ENCODE assay signal across 8 cellular contexts in genomic region chr15:64460206-64460736, GRCh38. TPM values are rescaled to one million over a fixed set of nuclear protein-coding genes. Genes with fewer than 3 reads are reported as not detected.
DNase-seq lines count a peak whose midpoint lies in the region; ATAC-seq and TF ChIP-seq lines count a peak whose summit lies in the region.

ZNF609 (plus strand) TSS chr15:64460578; CDS start chr15:64499420, 38,842 bp downstream.

- H3K36me3 Mint-ChIP-seq in CD8-positive, alpha-beta T cell, result peaks cover 14% of the 10 kb centered on the region
- H3K36me3 Mint-ChIP-seq in natural killer cell, result peaks cover 9% of the 10 kb centered on the region
- H3K36me3 Mint-ChIP-seq in stimulated activated naive B cell treated with anti-CD40 and anti-IgM and Interleukin-4, amounts not matched to agents 10 μg/mL and 1 μg/mL and 100 μg/mL, for 72 hours, result peaks cover 1 to 15% of the 10 kb centered on the region in 2 donors

- no peaks in the 10 kb centered on the region for H3K9me3 Mint-ChIP-seq in CD8-positive, alpha-beta T cell
- no peaks in the 10 kb centered on the region for H3K9me3 Mint-ChIP-seq in natural killer cell
- no peaks in the 10 kb centered on the region for H3K9me3 Mint-ChIP-seq in stimulated activated naive B cell treated with anti-CD40 and anti-IgM and Interleukin-4, amounts not matched to agents 10 μg/mL and 1 μg/mL and 100 μg/mL, for 72 hours

- H2AFZ ChIP-seq in Karpas-422 (ENCODE audit: low read length), result peak within 1 kb of the TSS; percentile 72

- H3K9me3 ChIP-seq in CD8-positive, alpha-beta T cell (ENCODE audit: low read length), result no peaks in the 10 kb centered on the region
- H3K9me3 ChIP-seq in Karpas-422 (ENCODE audit: low read length), result no peaks in the 10 kb centered on the region
- no peaks in the 10 kb centered on the region for H3K9me3 ChIP-seq in RWPE2 (ENCODE audit: severe bottlenecking)

- TF ChIP-seq CTCF in CD8-positive, alpha-beta T cell (IDR thresholded peaks at IDR 0.05), result no peak
- TF ChIP-seq CTCF in RWPE2 (IDR thresholded peaks at IDR 0.05; ENCODE audit: poor library complexity, severe bottlenecking) (peak; percentile 19), fibroblast of pulmonary artery (IDR thresholded peaks at IDR 0.05; ENCODE audit: low read length, missing control alignments) (no peak), natural killer cell (IDR thresholded peaks at IDR 0.05) (no peak)

- peaks cover 56% of the 10 kb centered on the region for H3K79me2 ChIP-seq in Karpas-422 (ENCODE audit: low read length)

- no peaks in the 10 kb centered on the region for H3K27me3 ChIP-seq in CD8-positive, alpha-beta T cell (ENCODE audit: insufficient read depth, low read length)
- no peaks in the 10 kb centered on the region for H3K27me3 ChIP-seq in Karpas-422 (ENCODE audit: low read length)
- no peaks in the 10 kb centered on the region for H3K27me3 ChIP-seq in RWPE2 (ENCODE audit: insufficient read depth, poor library complexity, severe bottlenecking)

- peaks cover 84% of the 10 kb centered on the region for H3K4me1 ChIP-seq in CD8-positive, alpha-beta T cell (ENCODE audit: insufficient read depth, low read length)
- H3K4me1 ChIP-seq in Karpas-422 (ENCODE audit: low read length) (peaks cover 90% of the 10 kb centered on the region), RWPE2 (ENCODE audit: insufficient read depth, poor library complexity, severe bottlenecking) (peaks cover 20% of the 10 kb centered on the region)

- H3K27ac ChIP-seq in CD8-positive, alpha-beta T cell (ENCODE audit: low read depth, low read length), result peak within 1 kb of the TSS; percentile 32
- peak within 1 kb of the TSS; percentile 76 for H3K27ac ChIP-seq in Karpas-422 (ENCODE audit: low read length)
- peak within 1 kb of the TSS; percentile 89 for H3K27ac ChIP-seq in RWPE2 (ENCODE audit: poor library complexity, severe bottlenecking)

- H3K4me1 Mint-ChIP-seq in CD8-positive, alpha-beta T cell (ENCODE audit: low read depth), result peaks cover 84% of the 10 kb centered on the region
- H3K4me1 Mint-ChIP-seq in natural killer cell, result peaks cover 43 to 48% of the 10 kb centered on the region in 2 donors
- H3K4me1 Mint-ChIP-seq in stimulated activated naive B cell treated with anti-CD40 and anti-IgM and Interleukin-4, amounts not matched to agents 10 μg/mL and 1 μg/mL and 100 μg/mL, for 72 hours, result peaks cover 42 to 63% of the 10 kb centered on the region in 2 donors

- H4K20me1 ChIP-seq in Karpas-422 (ENCODE audit: insufficient read depth, low read depth, low read length), result peaks cover 13% of the 10 kb centered on the region; the same call in 1 of the 2 replicates

- no peaks in the 10 kb centered on the region for H3K36me3 ChIP-seq in CD8-positive, alpha-beta T cell (ENCODE audit: insufficient read depth, low read length)
- H3K36me3 ChIP-seq in Karpas-422 (ENCODE audit: insufficient read depth, low read length), result 0 out of 2 replicates have a peak, but pooled peaks cover 3% of the 10 kb centered on the region
- peaks cover 20% of the 10 kb centered on the region for H3K36me3 ChIP-seq in RWPE2 (ENCODE audit: low read depth)

- H3K4me2 ChIP-seq in Karpas-422 (ENCODE audit: low read depth, low read length, poor library complexity, severe bottlenecking), result peak within 1 kb of the TSS; percentile 78

- intact Hi-C loops in CD8-positive, alpha-beta T cell (cut with DNase I, micrococcal nuclease), result loop anchor here (2.0 to 10.0 kb wide), 10 partner anchors 15 to 958 kb away; partner anchors contain the start of genes USP3 (in 2 of the 2), CSNK1G1 (in 1 of the 2), PDCD7 (in 1 of the 2) and TRIP4 (in 1 of the 2)
- intact Hi-C loops in natural killer cell (cut with micrococcal nuclease), result loop anchor here (2.0 to 10.0 kb wide), 4 partner anchors 29 to 192 kb away; partner anchors contain the start of genes PCLAF and TRIP4

- peak; percentile 79 for ATAC-seq in CD8-positive, alpha-beta T cell
- ATAC-seq in GM21381 (IDR thresholded peaks at IDR 0.05; ENCODE audit: unreplicated experiment), result peak; percentile 55
- peak; percentile 77 for ATAC-seq in RWPE2 (ENCODE audit: low read depth)
- peak; percentile 85 to 88 (median 87) for ATAC-seq in natural killer cell
- ATAC-seq in stimulated activated naive B cell treated with anti-CD40 and anti-IgM and Interleukin-4, amounts not matched to agents 10 μg/mL and 1 μg/mL and 100 μg/mL, for 72 hours (replicated peaks), result peak; percentile 64 to 68

- H3K9ac ChIP-seq in Karpas-422 (ENCODE audit: low read length), result peak within 1 kb of the TSS; percentile 78

- DNase-seq in CD8-positive, alpha-beta T cell, result peak; percentile 81 to 91 (median 83)
- peak; percentile 95 for DNase-seq in Karpas-422
- peak; percentile 95 for DNase-seq in RWPE2 (ENCODE audit: low spot score)
- peak; percentile 82 for DNase-seq in activated effector memory CD4-positive, alpha-beta T cell treated with Interleukin-2 at 50 U/mL for 16 hours
- DNase-seq in fibroblast of pulmonary artery (ENCODE audit: low read depth), result peak; percentile 96
- DNase-seq in natural killer cell, result peak; percentile 93
- DNase-seq in stimulated activated naive B cell treated with anti-CD40 and anti-IgM and Interleukin-4, amounts not matched to agents 10 μg/mL and 1 μg/mL and 100 μg/mL, for 72 hours, result peak; percentile 83

- H3K4me3 ChIP-seq in CD8-positive, alpha-beta T cell (ENCODE audit: low read depth, low read length), result peak within 1 kb of the TSS; percentile 62
- peak within 1 kb of the TSS; percentile 71 for H3K4me3 ChIP-seq in Karpas-422 (ENCODE audit: low read length)
- H3K4me3 ChIP-seq in RWPE2 (ENCODE audit: severe bottlenecking), result peak within 1 kb of the TSS; percentile 37
- H3K4me3 ChIP-seq in fibroblast of pulmonary artery (replicated peaks; ENCODE audit: low read depth, low read length), result peak within 1 kb of the TSS; percentile 74

- POLR2A ChIA-PET in CD8-positive, alpha-beta T cell (lab: Charles Lee), result interaction anchor here (0.6 to 1.9 kb wide), 11 partner anchors 8 to 1344 kb away, joined by 3 to 7 read pairs (median 3); no protein-coding TSS in a partner anchor

- CTCF ChIA-PET in CD8-positive, alpha-beta T cell (lab: Charles Lee), result interaction anchor here (1.0 to 2.9 kb wide), 5 partner anchors 9 to 193 kb away, joined by 3 to 17 read pairs (median 5); no protein-coding TSS in a partner anchor

- H3K9me2 ChIP-seq in Karpas-422 (replicated peaks; ENCODE audit: insufficient read depth, low read length), result no peaks in the 10 kb centered on the region

- peak within 1 kb of the TSS; percentile 92 for H3K4me3 Mint-ChIP-seq in CD8-positive, alpha-beta T cell
- peak within 1 kb of the TSS; percentile 88 for H3K4me3 Mint-ChIP-seq in natural killer cell
- peak within 1 kb of the TSS; percentile 93 to 94 for H3K4me3 Mint-ChIP-seq in stimulated activated naive B cell treated with anti-CD40 and anti-IgM and Interleukin-4, amounts not matched to agents 10 μg/mL and 1 μg/mL and 100 μg/mL, for 72 hours

- peak within 1 kb of the TSS; percentile 89 for H3K27ac Mint-ChIP-seq in CD8-positive, alpha-beta T cell
- H3K27ac Mint-ChIP-seq in natural killer cell, result peak within 1 kb of the TSS; percentile 72 to 77
- H3K27ac Mint-ChIP-seq in stimulated activated naive B cell treated with anti-CD40 and anti-IgM and Interleukin-4, amounts not matched to agents 10 μg/mL and 1 μg/mL and 100 μg/mL, for 72 hours, result peak within 1 kb of the TSS; percentile 94

- H3K27me3 Mint-ChIP-seq in CD8-positive, alpha-beta T cell (ENCODE audit: low read depth), result no peaks in the 10 kb centered on the region
- no peaks in the 10 kb centered on the region for H3K27me3 Mint-ChIP-seq in natural killer cell (ENCODE audit: low read depth in 2 of 2)
- no peaks in the 10 kb centered on the region for H3K27me3 Mint-ChIP-seq in stimulated activated naive B cell treated with anti-CD40 and anti-IgM and Interleukin-4, amounts not matched to agents 10 μg/mL and 1 μg/mL and 100 μg/mL, for 72 hours

RNA-seq across cellular contexts. Expression of gene ZNF609, which starts in this region (rescaled TPM):
- 10 to 100 TPM; 40.1 to 40.7 TPM for total RNA-seq in CD8-positive, alpha-beta T cell
- total RNA-seq in Karpas-422 (2014; rRNA removed; shearing (Covaris generic); ENCODE audit: low replicate concordance), result 26.7 and 29.6 TPM in 2 replicates
- 10 to 100 TPM; 40.3 to 59.7 (median 55.3) TPM for total RNA-seq in natural killer cell

Comparison
In these comparisons a context has a peak if more than half of its experiments do, and no peak if none do; other contexts are left out.
1. Peak in every context shown above with its lines: DNase-seq, ATAC-seq, H3K4me3 ChIP-seq and H3K27ac ChIP-seq.
2. H3K27ac ChIP-seq: peak in every context shown above with its lines; median percentile 89 in RWPE2; 76 in Karpas-422; 32 in CD8-positive, alpha-beta T cell.